ENCODE assay signal across 12 cellular contexts in the genomic region with DNA sequence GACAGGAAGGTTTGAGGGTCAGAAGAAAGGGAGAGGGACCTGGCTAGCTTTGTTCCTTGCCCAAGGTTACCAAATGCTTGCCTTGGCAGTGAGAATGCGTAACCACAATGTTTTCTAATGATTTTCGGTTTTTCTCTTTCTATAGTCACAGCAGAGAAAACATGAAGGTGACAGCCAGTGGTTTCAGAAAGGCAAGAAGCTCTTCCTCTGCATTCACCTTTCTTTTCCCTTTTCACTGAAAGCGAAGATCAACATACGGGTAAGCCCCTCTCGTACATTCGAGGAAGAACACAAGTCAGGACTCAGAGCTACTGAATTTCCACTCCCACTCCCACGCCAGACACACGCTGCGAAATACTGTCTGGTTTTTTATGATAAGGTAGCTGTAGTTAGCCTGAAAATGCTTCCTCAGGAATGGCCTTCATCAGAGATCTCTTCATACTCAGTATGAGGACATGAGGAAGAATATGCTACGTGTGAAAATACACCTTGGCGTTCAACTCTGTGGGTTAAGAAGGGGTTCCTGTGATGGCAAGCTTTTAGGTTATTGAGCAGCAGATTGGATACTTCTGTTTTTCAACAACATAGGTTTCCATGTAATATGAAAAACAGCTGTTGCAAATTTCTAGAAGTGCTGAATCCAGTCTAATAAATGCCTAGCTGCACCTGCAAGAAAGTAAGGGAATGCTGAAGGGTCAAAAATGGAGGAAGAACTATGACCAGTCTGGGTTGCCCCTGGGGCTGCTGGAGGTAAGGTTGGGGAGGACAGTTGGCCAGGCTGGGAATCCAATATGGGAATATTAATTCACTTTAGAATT. TPM values are rescaled to one million over a fixed set of nuclear protein-coding genes. Genes with fewer than 3 reads are reported as not detected.
A peak's percentile ranks its signal among the peaks of the same experiment; 100 is the strongest.
DNase-seq lines count a peak whose midpoint lies in the region; ATAC-seq, FAIRE-seq and TF ChIP-seq lines count a peak whose summit lies in the region.
"Had no signal": no experiment of that assay in that cellular context is flagged by ENCODE, and none has a peak within 500 bp of the region (broad histone marks: within the 10 kb centered on the region; RNA-seq: fewer than 3 reads in every experiment).

No MANE protein-coding gene starts in this region.

- H3K27ac ChIP-seq in GM23248 (no peak overlapping the region), tibial artery (no peak overlapping the region)
- H3K27ac ChIP-seq: thoracic aorta had no signal

- intact Hi-C loops in activated CD4-positive, alpha-beta T cell treated with anti-CD3 and anti-CD28 coated beads for 36 hours (cut with DNase I, micrococcal nuclease) = no loop called here
- intact Hi-C loops in natural killer cell (cut with micrococcal nuclease) = no loop called here
- intact Hi-C loops in tibial artery (cut with DNase I; ENCODE audit: low total_unique reads) = no loop called here

- H3K9me3 ChIP-seq in GM23248 (ENCODE audit: low read depth) (no peaks in the 10 kb centered on the region), tibial artery (peaks cover 0 to 8% (median 0%) of the 10 kb centered on the region in 3 donors)

- H3K27me3 ChIP-seq in GM23248 (replicated peaks; ENCODE audit: insufficient read depth) (peaks cover 24% of the 10 kb centered on the region), tibial artery (peaks cover 0 to 14% of the 10 kb centered on the region in 2 donors)

- H3K4me1 Mint-ChIP-seq in activated CD4-positive, alpha-beta T cell treated with anti-CD3 and anti-CD28 coated beads for 36 hours = peaks cover 32% of the 10 kb centered on the region
- H3K4me1 Mint-ChIP-seq in natural killer cell = peaks cover 0 to 13% of the 10 kb centered on the region in 2 donors

- H3K36me3 ChIP-seq in GM23248 (ENCODE audit: low read depth) = no peaks in the 10 kb centered on the region
- H3K36me3 ChIP-seq in tibial artery = no peaks in the 10 kb centered on the region
- H3K36me3 ChIP-seq: thoracic aorta had no signal

- H3K4me2 ChIP-seq in GM23248 (ENCODE audit: unreplicated experiment) = no peak overlapping the region

- no peaks in the 10 kb centered on the region for H3K4me1 ChIP-seq in GM23248 (ENCODE audit: insufficient read depth)
- no peaks in the 10 kb centered on the region for H3K4me1 ChIP-seq in tibial artery

- ATAC-seq in activated CD4-positive, alpha-beta T cell treated with anti-CD3 and anti-CD28 coated beads for 36 hours = peak; percentile 71
- peak; percentile 63 for ATAC-seq in GM21723 (IDR thresholded peaks at IDR 0.05; ENCODE audit: unreplicated experiment)
- peak; percentile 41 for ATAC-seq in HG03558 (IDR thresholded peaks at IDR 0.05; ENCODE audit: extremely low read depth, unreplicated experiment)
- ATAC-seq in natural killer cell = peak; percentile 32 to 42 (median 35)

- H2AFZ ChIP-seq in GM23248 = no peak overlapping the region

- H3K27ac Mint-ChIP-seq in activated CD4-positive, alpha-beta T cell treated with anti-CD3 and anti-CD28 coated beads for 36 hours = peak overlapping the region; percentile 45
- H3K27ac Mint-ChIP-seq in natural killer cell = peak overlapping the region in 1 of 2 donors; percentile 37

- peak; percentile 44 for DNase-seq in activated CD4-positive, alpha-beta T cell treated with anti-CD3 and anti-CD28 coated beads for 36 hours
- DNase-seq in activated CD4-positive, alpha-beta T cell treated with anti-CD3 and anti-CD28 coated beads for 1 hour = no peak
- DNase-seq in natural killer cell = no peak
- no peak for DNase-seq in GM23248
- no peak for DNase-seq in tibial artery
- no peak for DNase-seq in urothelium cell line (ENCODE audit: low spot score)
- DNase-seq: NCI-H187, right cardiac atrium had no signal

- CTCF ChIA-PET in activated CD4-positive, alpha-beta T cell treated with anti-CD3 and anti-CD28 coated beads for 36 hours (lab: Charles Lee) = interaction anchor here (0.6 to 3.4 kb wide), 7 partner anchors 9 to 1514 kb away, joined by 3 to 26 read pairs (median 4); no protein-coding TSS in a partner anchor

- TF ChIP-seq CTCF in natural killer cell (IDR thresholded peaks at IDR 0.05) (no peak), tibial artery (IDR thresholded peaks at IDR 0.05) (no peak)

- POLR2A ChIA-PET in activated CD4-positive, alpha-beta T cell treated with anti-CD3 and anti-CD28 coated beads for 36 hours (lab: Charles Lee) = interaction anchor here (0.6 kb wide), 1 partner anchor 18 kb away, joined by 5 read pairs; no protein-coding TSS in a partner anchor

- no peaks in the 10 kb centered on the region for H3K9me2 ChIP-seq in GM23248 (ENCODE audit: insufficient read depth)

- FAIRE-seq in urothelium cell line (lab: Jason Lieb, UNC) = no peak
- FAIRE-seq: A204.1 had no signal

- H3K4me3 ChIP-seq in GM23248 (no peak overlapping the region), tibial artery (no peak overlapping the region)
- H3K4me3 ChIP-seq: thoracic aorta had no signal

- H3K9me3 Mint-ChIP-seq in activated CD4-positive, alpha-beta T cell treated with anti-CD3 and anti-CD28 coated beads for 36 hours (ENCODE audit: low read depth) = peaks cover 17% of the 10 kb centered on the region
- H3K9me3 Mint-ChIP-seq in natural killer cell = no peaks in the 10 kb centered on the region

- peak overlapping the region; percentile 17 for H3K4me3 Mint-ChIP-seq in activated CD4-positive, alpha-beta T cell treated with anti-CD3 and anti-CD28 coated beads for 36 hours
- H3K4me3 Mint-ChIP-seq in natural killer cell = no peak overlapping the region

- H3K9ac ChIP-seq in GM23248 = no peak overlapping the region

- no peaks in the 10 kb centered on the region for H3F3A ChIP-seq in GM23248 (ENCODE audit: insufficient read depth)

- no peaks in the 10 kb centered on the region for H3K79me2 ChIP-seq in GM23248 (ENCODE audit: insufficient read depth)

- peaks cover 4% of the 10 kb centered on the region for H3K36me3 Mint-ChIP-seq in activated CD4-positive, alpha-beta T cell treated with anti-CD3 and anti-CD28 coated beads for 36 hours (ENCODE audit: low read depth)
- peaks cover 6% of the 10 kb centered on the region for H3K36me3 Mint-ChIP-seq in natural killer cell

- 70 to 72% methylated on average over 11 of the region's 11 CpGs for WGBS in GM23248 (ENCODE audit: low coverage in 1 of 2, low lambda C conversion rate in 2 of 2, missing lambda C conversion rate in 2 of 2), 2 experiments

- H3K27me3 Mint-ChIP-seq in activated CD4-positive, alpha-beta T cell treated with anti-CD3 and anti-CD28 coated beads for 36 hours = no peaks in the 10 kb centered on the region
- peaks cover 29 to 56% of the 10 kb centered on the region in 2 donors for H3K27me3 Mint-ChIP-seq in natural killer cell (ENCODE audit: low read depth in 2 of 2)

- in situ Hi-C loops in GM23248 (cut with MboI) = no loop called here

- no peaks in the 10 kb centered on the region for H4K20me1 ChIP-seq in GM23248 (ENCODE audit: insufficient read depth)

RNA-seq across cellular contexts. Expression of a gene that starts 7.4 kb away (rescaled TPM):
- 10 to 100 TPM; 22.0 to 22.9 TPM for total RNA-seq in activated CD4-positive, alpha-beta T cell treated with anti-CD3 and anti-CD28 coated beads for 36 hours
- 100 to 1,000 TPM in 1 of 3 donors, 10 to 100 TPM in 2; 54.8 to 110 (median 64.3) TPM for total RNA-seq in natural killer cell
- total RNA-seq in GM23248 (2014; rRNA removed; shearing (Covaris generic)) = 1.5 and 5.1 TPM in 2 replicates
- polyA plus RNA-seq in GM23248 (2016; fragmentation: Nextera tagmentation; extraction: Ambion mirVana) = 1.1 and 1.2 TPM in 2 replicates
